In the genomic region with DNA sequence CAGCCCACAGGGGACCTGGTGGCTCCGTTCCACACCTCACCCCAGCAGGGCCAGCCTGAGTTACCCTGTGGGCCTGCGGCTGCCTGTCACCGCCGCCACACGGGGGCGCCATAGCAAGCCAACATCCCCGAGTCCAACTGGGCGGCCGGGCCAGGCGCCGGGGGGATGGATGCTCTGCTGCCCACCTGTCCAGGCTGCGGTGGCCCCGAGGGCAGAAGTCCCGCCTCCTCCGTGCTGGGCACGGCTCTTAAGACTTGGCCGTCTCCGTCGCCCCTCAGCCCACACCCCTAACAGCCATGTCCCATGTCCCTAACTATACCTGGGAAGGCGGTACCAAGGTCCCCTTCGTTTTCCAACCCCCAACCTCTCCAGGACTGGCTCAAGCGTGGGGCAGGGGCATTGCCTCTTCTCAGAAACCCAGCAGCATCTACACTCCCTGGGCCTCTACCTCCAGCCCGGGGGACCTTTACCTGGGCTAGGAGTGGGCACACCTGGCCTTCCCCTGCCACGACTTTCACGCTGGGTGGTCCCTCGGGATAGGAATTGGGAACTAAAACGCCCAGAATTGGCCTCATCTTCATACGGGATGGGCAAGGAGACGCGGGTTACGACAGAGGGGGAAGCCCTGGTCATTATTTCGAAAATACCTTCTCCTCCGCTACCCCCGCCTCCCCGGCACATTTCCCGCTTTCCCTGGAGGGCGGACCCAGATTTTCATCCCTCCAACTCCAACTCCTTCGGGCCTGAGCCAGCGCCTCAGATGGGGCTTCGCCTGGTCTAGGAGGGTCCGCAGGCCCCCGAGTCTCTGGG, we compare ENCODE assay signal across 8 cellular contexts. TPM values are rescaled to one million over a fixed set of nuclear protein-coding genes. Genes with fewer than 3 reads are reported as not detected.
DNase-seq lines count a peak whose midpoint lies in the region; ATAC-seq, FAIRE-seq and TF ChIP-seq lines count a peak whose summit lies in the region.

No MANE protein-coding gene starts in this region.

- H3K27ac ChIP-seq in endothelial cell of umbilical vein (ENCODE audit: insufficient read depth, low read depth, low read length), result peak overlapping the region; percentile 74

- no peaks in the 10 kb centered on the region for H3K9me3 ChIP-seq in endothelial cell of umbilical vein (replicated peaks; ENCODE audit: control insufficient read depth, insufficient read depth, low read length)

- ATAC-seq in GM18517 (IDR thresholded peaks at IDR 0.05; ENCODE audit: unreplicated experiment), result peak; percentile 42
- peak; percentile 29 for ATAC-seq in HG03442 (IDR thresholded peaks at IDR 0.05; ENCODE audit: unreplicated experiment)

- H3K79me2 ChIP-seq in endothelial cell of umbilical vein (ENCODE audit: control insufficient read depth, insufficient read depth, low read length), result no peaks in the 10 kb centered on the region

- DNase-seq in AG04449 (ENCODE audit: low read depth, low spot score) (no peak), NOMO-1 treated with DMSO at 0.1 percent for 48 hours (lab: John Stamatoyannopoulos, UW; ENCODE audit: unreplicated experiment) (peak; percentile 45), endothelial cell of umbilical vein (ENCODE audit: low read depth, low spot score) (peak; percentile 60), middle frontal gyrus (ENCODE audit: extremely low spot score, low spot score) (peak; percentile 64)
- peak; percentile 83 for DNase-seq in activated CD8-positive, alpha-beta memory T cell treated with anti-CD3 and anti-CD28 coated beads, Interleukin-2, amount 50 U/mL, for 4 hours
- peak; percentile 54 to 60 for DNase-seq in stimulated activated CD8-positive, alpha-beta memory T cell treated with anti-CD3 and anti-CD28 coated beads, Interleukin-15, amount 100 ng/mL, for 4 hours (ENCODE audit: low read depth in 2 of 2)

- H3K27me3 ChIP-seq in endothelial cell of umbilical vein (ENCODE audit: control insufficient read depth in 2 of 2, insufficient read depth in 2 of 2, low read length in 2 of 2), result peaks cover 5 to 11% of the 10 kb centered on the region in 2 experiments

- BruUV-seq in endothelial cell of umbilical vein (replicated peaks; lab: Mats Ljungman, UMichigan), result TSS peak; percentile 90

- no peaks in the 10 kb centered on the region for H3K9me1 ChIP-seq in endothelial cell of umbilical vein (replicated peaks; ENCODE audit: control insufficient read depth, extremely low read depth, insufficient read depth, low read length)

- TF ChIP-seq CTCF in AG04449 (IDR thresholded peaks at IDR 0.05; ENCODE audit: insufficient read depth, low read length, missing control alignments), result peak; percentile 98
- TF ChIP-seq CTCF in endothelial cell of umbilical vein (IDR thresholded peaks at IDR 0.05; ENCODE audit: extremely low read depth in 1 of 2, insufficient read depth in 1 of 2, low read depth in 1 of 2, low read length in 2 of 2), result peak; percentile 93 to 98

- peaks cover 8% of the 10 kb centered on the region for H3K4me1 ChIP-seq in endothelial cell of umbilical vein (ENCODE audit: control insufficient read depth, extremely low read depth, insufficient read depth, low read length)

- POLR2A ChIA-PET in AG04449 (lab: Yijun Ruan, JAX) (interaction anchor here (0.6 to 1.1 kb wide), 2 partner anchors 110 to 202 kb away, joined by 3 read pairs; a partner anchor contains a TSS), endothelial cell of umbilical vein (lab: Charles Lee) (no interaction called here)

- CTCF ChIA-PET in AG04449 (lab: Yijun Ruan, JAX) (interaction anchor here (0.6 to 8.1 kb wide), 27 partner anchors 10 to 221 kb away, joined by 3 to 134 read pairs (median 4); a partner anchor contains a TSS), endothelial cell of umbilical vein (lab: Charles Lee) (interaction anchor here (0.7 to 4.5 kb wide), 11 partner anchors 30 to 264 kb away, joined by 3 to 27 read pairs (median 4); no protein-coding TSS in a partner anchor)

- H3K4me2 ChIP-seq in endothelial cell of umbilical vein (ENCODE audit: insufficient read depth, low read length), result peak overlapping the region; percentile 95

- H3K4me3 ChIP-seq in AG04449 (ENCODE audit: low read depth, low read length) (peak overlapping the region; percentile 80), endothelial cell of umbilical vein (replicated peaks in 1 of 3; ENCODE audit: insufficient read depth in 1 of 3, low read depth in 1 of 3, low read length in 3 of 3) (peak overlapping the region; percentile 56 to 94 (median 74))

- FAIRE-seq in endothelial cell of umbilical vein (lab: Jason Lieb, UNC), result peak; percentile 86

- peak overlapping the region; percentile 91 for H3K9ac ChIP-seq in endothelial cell of umbilical vein (replicated peaks; ENCODE audit: extremely low read depth, insufficient read depth, low read length)

- intact Hi-C loops in endothelial cell of umbilical vein (cut with micrococcal nuclease), result loop anchor here (1.0 to 5.0 kb wide), 5 partner anchors 49 to 264 kb away; no protein-coding TSS in a partner anchor

- dilution Hi-C loops in endothelial cell of umbilical vein (cut with MboI; ENCODE audit: extremely low pct_ligation_motif_present, low sequenced_read_pairs), result no loop called here

- no peaks in the 10 kb centered on the region for H4K20me1 ChIP-seq in endothelial cell of umbilical vein (replicated peaks; ENCODE audit: control insufficient read depth, extremely low read depth, insufficient read depth, low read length)

- TF ChIP-seq POLR2A in endothelial cell of umbilical vein (IDR thresholded peaks at IDR 0.05; ENCODE audit: low read depth, low read length), result no peak

- peak overlapping the region; percentile 99 for H2AFZ ChIP-seq in endothelial cell of umbilical vein (ENCODE audit: low read depth, low read length)

- H3K36me3 ChIP-seq in endothelial cell of umbilical vein (ENCODE audit: control insufficient read depth in 2 of 2, extremely low read depth in 1 of 2, insufficient read depth in 2 of 2, low read length in 2 of 2), result no peaks in the 10 kb centered on the region

TF ChIP-seq in endothelial cell of umbilical vein, 7 proteins besides CTCF, POLR2A, EP300 and RAD21:
- TF ChIP-seq MYC (IDR thresholded peaks at IDR 0.05; ENCODE audit: low read depth, low read length), result no peak
- TF ChIP-seq POLR2AphosphoS5 (IDR thresholded peaks at IDR 0.05; ENCODE audit: insufficient read depth, low read depth, low read length), result peak; percentile 19
- TF ChIP-seq, protein P1, sequence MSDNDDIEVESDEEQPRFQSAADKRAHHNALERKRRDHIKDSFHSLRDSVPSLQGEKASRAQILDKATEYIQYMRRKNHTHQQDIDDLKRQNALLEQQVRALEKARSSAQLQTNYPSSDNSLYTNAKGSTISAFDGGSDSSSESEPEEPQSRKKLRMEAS (IDR thresholded peaks at IDR 0.05; ENCODE audit: insufficient read depth, insufficient read length), result no peak
- no peak for TF ChIP-seq GATA2 (IDR thresholded peaks at IDR 0.05; ENCODE audit: insufficient read depth, insufficient read length, low read depth, low read length)

RNA-seq across cellular contexts. Expression of a gene that starts 1.1 kb away (rescaled TPM):
- 0.14 and 0.24 TPM in 2 replicates for total RNA-seq in endothelial cell of umbilical vein
- 0.03 and 0.05 TPM in 2 replicates for polyA plus RNA-seq in endothelial cell of umbilical vein
- polyA plus RNA-seq in endothelial cell of umbilical vein (2011; cell fraction: cytosol; rRNA removed), result 0.03 TPM in 2 replicates
- 0.16 and 0.28 TPM in 2 replicates for polyA plus RNA-seq in endothelial cell of umbilical vein (2011; cell fraction: nucleus; rRNA removed)
- 0.05 TPM in 2 replicates for polyA plus RNA-seq in endothelial cell of umbilical vein (2012)
- not detected in 2 replicates for polyA minus RNA-seq in endothelial cell of umbilical vein
- not detected for polyA minus RNA-seq in endothelial cell of umbilical vein (2011; cell fraction: cytosol; rRNA and poly(A)+ RNA removed)
- 0.10 TPM in 1 of 2 replicates, not detected in the other for polyA minus RNA-seq in endothelial cell of umbilical vein (2011; cell fraction: nucleus; rRNA and poly(A)+ RNA removed)

RNA-seq across cellular contexts. Expression of a gene that starts 38.1 kb away (rescaled TPM):
- total RNA-seq in endothelial cell of umbilical vein, result 2.0 and 2.1 TPM in 2 replicates
- polyA plus RNA-seq in endothelial cell of umbilical vein, result 1.3 TPM in 2 replicates
- 0.63 and 0.96 TPM in 2 replicates for polyA plus RNA-seq in endothelial cell of umbilical vein (2011; cell fraction: cytosol; rRNA removed)
- 0.99 and 1.3 TPM in 2 replicates for polyA plus RNA-seq in endothelial cell of umbilical vein (2011; cell fraction: nucleus; rRNA removed)
- 1.3 and 2.9 TPM in 2 replicates for polyA plus RNA-seq in endothelial cell of umbilical vein (2012)
- 0.96 and 1.5 TPM in 2 replicates for polyA minus RNA-seq in endothelial cell of umbilical vein
- not detected for polyA minus RNA-seq in endothelial cell of umbilical vein (2011; cell fraction: cytosol; rRNA and poly(A)+ RNA removed)
- polyA minus RNA-seq in endothelial cell of umbilical vein (2011; cell fraction: nucleus; rRNA and poly(A)+ RNA removed), result 1.2 and 2.0 TPM in 2 replicates
